21 cellular contexts compared by ENCODE assay signal in the genomic region with DNA sequence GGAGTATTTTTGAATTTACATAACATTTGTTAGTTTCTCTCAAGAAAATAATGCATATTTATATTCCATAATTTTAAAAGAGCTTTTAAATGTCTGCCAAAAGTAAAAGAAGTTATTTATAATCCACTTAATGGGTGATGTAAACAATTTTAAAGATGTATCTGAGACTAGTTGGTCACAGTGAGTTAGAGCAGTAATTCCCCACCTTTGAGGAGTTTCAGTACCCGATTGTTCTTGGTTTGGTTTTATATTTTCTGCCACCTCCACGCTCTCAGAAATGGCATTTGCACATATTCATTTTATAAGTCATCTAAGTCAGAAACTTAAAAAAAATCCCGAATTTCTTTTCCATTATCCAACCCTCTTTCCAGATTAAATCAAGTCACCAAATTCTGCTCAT.
DNase-seq lines count a peak whose midpoint lies in the region; ATAC-seq, FAIRE-seq and TF ChIP-seq lines count a peak whose summit lies in the region.
"Had no signal": no experiment of that assay in that cellular context is flagged by ENCODE, and none has a peak within 500 bp of the region (broad histone marks: within the 10 kb centered on the region; RNA-seq: fewer than 3 reads in every experiment).

No MANE protein-coding gene starts in this region.

- no peaks in the 10 kb centered on the region for H3K79me2 ChIP-seq in GM12878 (ENCODE audit: control insufficient read depth, insufficient read depth, low read length)

- no peak overlapping the region for H3K4me3 ChIP-seq in GM12878
- no peak overlapping the region for H3K4me3 ChIP-seq in effector memory CD4-positive, alpha-beta T cell (ENCODE audit: insufficient read depth, low read depth, low read length, poor library complexity, severe bottlenecking)
- H3K4me3 ChIP-seq: A549; BLaER1 treated with 17β-estradiol and CSF1 and Interleukin-3, amounts not matched to agents 10 nM and 100 nM; GM23338; HAP-1 had no signal

- FAIRE-seq in A204.1 (lab: Jason Lieb, UNC) (peak; percentile 89), GM12878 (lab: Jason Lieb, UNC) (no peak)
- FAIRE-seq: A549, GM12892, GM19239, H54 had no signal

- SMC1A ChIA-PET in GM12878 (lab: Charles Lee; ENCODE audit: uncharacterized antibody, unreplicated experiment) = interaction anchor here (1.0 to 2.1 kb wide), 10 partner anchors 12 to 166 kb away, joined by 3 to 10 read pairs (median 4); no protein-coding TSS in a partner anchor

- TF ChIP-seq CTCF in GM12878 (IDR thresholded peaks at IDR 0.05 in 2 of 3, conservative IDR thresholded peaks at IDR 0.05 in 1 of 3; ENCODE audit: control insufficient read depth in 2 of 3, extremely low read depth in 1 of 3, insufficient read depth in 1 of 3, low read depth in 3 of 3, low read length in 3 of 3) = no peak

- DNase-seq in GM12878 (ENCODE audit: low read depth, low spot score) (no peak), H4 (ENCODE audit: low spot score) (no peak), LoVo (ENCODE audit: low spot score) (no peak)
- no peak for DNase-seq in effector memory CD4-positive, alpha-beta T cell
- DNase-seq: AML-193; BE2C; CD4-positive, alpha-beta T cell; CD8-positive, alpha-beta memory T cell; DMS79 treated with DMSO at 0.1 percent for 48 hours; GF-D8; HFFc6 had no signal

- RAD21 ChIA-PET in GM12878 (lab: Charles Lee; ENCODE audit: unreplicated experiment) = interaction anchor here (0.8 to 2.0 kb wide), 4 partner anchors 9 to 159 kb away, joined by 3 to 6 read pairs (median 4); no protein-coding TSS in a partner anchor

- no peak overlapping the region for H3K9ac ChIP-seq in GM12878 (ENCODE audit: control insufficient read depth, insufficient read depth, low read length)
- H3K9ac ChIP-seq: BLaER1 treated with 17β-estradiol and CSF1 and Interleukin-3, amounts not matched to agents 10 nM and 100 nM had no signal

- ATAC-seq in HG03432 (IDR thresholded peaks at IDR 0.05; ENCODE audit: unreplicated experiment) (peak; percentile 50), GM12878 (peak; percentile 65)
- ATAC-seq: A549, GM23338 had no signal

- H3K27ac ChIP-seq in GM12878 (ENCODE audit: control insufficient read depth, insufficient read depth) = no peak overlapping the region
- H3K27ac ChIP-seq in effector memory CD4-positive, alpha-beta T cell (ENCODE audit: insufficient read depth, low read length, poor library complexity, severe bottlenecking) = no peak overlapping the region
- H3K27ac ChIP-seq: 22Rv1; A549; BLaER1 treated with 17β-estradiol and CSF1 and Interleukin-3, amounts not matched to agents 10 nM and 100 nM had no signal

- no peaks in the 10 kb centered on the region for H3K4me1 ChIP-seq in GM12878 (ENCODE audit: control insufficient read depth, insufficient read depth, low read length)
- H3K4me1 ChIP-seq in effector memory CD4-positive, alpha-beta T cell (ENCODE audit: control insufficient read depth, insufficient read depth, low read length, poor library complexity, severe bottlenecking) = no peaks in the 10 kb centered on the region
- H3K4me1 ChIP-seq: A549; BE2C; BLaER1 treated with 17β-estradiol and CSF1 and Interleukin-3, amounts not matched to agents 10 nM and 100 nM; HAP-1 had no signal

- POLR2A ChIA-PET in GM12878 (lab: Charles Lee) = interaction anchor here (0.6 kb wide), 1 partner anchor 8 kb away, joined by 3 read pairs; no protein-coding TSS in a partner anchor

- TF ChIP-seq RAD21 in GM12878 (IDR thresholded peaks at IDR 0.05; ENCODE audit: insufficient read depth, low read depth, low read length) = no peak

- no peak for TF ChIP-seq POLR2A in GM12878 (IDR thresholded peaks at IDR 0.05; ENCODE audit: low read depth, low read length)

- no peak overlapping the region for H3K4me2 ChIP-seq in GM12878 (ENCODE audit: control insufficient read depth, insufficient read depth)
- H3K4me2 ChIP-seq: A549; BLaER1 treated with 17β-estradiol and CSF1 and Interleukin-3, amounts not matched to agents 10 nM and 100 nM had no signal

- in situ Hi-C loops in GM12878 (cut with MboI) = no loop called here

- H4K20me1 ChIP-seq in GM12878 (ENCODE audit: control insufficient read depth, insufficient read depth) = no peaks in the 10 kb centered on the region
- H4K20me1 ChIP-seq: BLaER1 treated with 17β-estradiol and CSF1 and Interleukin-3, amounts not matched to agents 10 nM and 100 nM had no signal

- WGBS in GM12878 (ENCODE audit: insufficient coverage, insufficient replicate concordance, low lambda C conversion rate, missing lambda C conversion rate) = 0% methylated on average over 3 of the region's 3 CpGs

- no peaks in the 10 kb centered on the region for H3K27me3 ChIP-seq in GM12878 (replicated peaks in 1 of 2; ENCODE audit: control insufficient read depth in 2 of 2, insufficient read depth in 2 of 2, low read length in 1 of 2)
- no peaks in the 10 kb centered on the region for H3K27me3 ChIP-seq in effector memory CD4-positive, alpha-beta T cell (replicated peaks; ENCODE audit: control insufficient read depth, insufficient read depth, low read length, poor library complexity, severe bottlenecking)
- H3K27me3 ChIP-seq: BE2C; BLaER1 treated with 17β-estradiol and CSF1 and Interleukin-3, amounts not matched to agents 10 nM and 100 nM had no signal

- no peaks in the 10 kb centered on the region for H3K36me3 ChIP-seq in GM12878 (ENCODE audit: control insufficient read depth in 2 of 2, insufficient read depth in 2 of 2, low read length in 1 of 2)
- H3K36me3 ChIP-seq in effector memory CD4-positive, alpha-beta T cell (ENCODE audit: control insufficient read depth, insufficient read depth, low read length) = no peaks in the 10 kb centered on the region
- H3K36me3 ChIP-seq: BE2C; BLaER1 treated with 17β-estradiol and CSF1 and Interleukin-3, amounts not matched to agents 10 nM and 100 nM; HAP-1 had no signal

- CTCF ChIA-PET in GM12878 (lab: Yijun Ruan, JAX) = interaction anchor here (1.3 to 1.8 kb wide), 4 partner anchors 9 to 171 kb away, joined by 4 to 8 read pairs (median 5); no protein-coding TSS in a partner anchor

- no peaks in the 10 kb centered on the region; the same call in 2 of the 3 replicates for H3K9me3 ChIP-seq in GM12878 (replicated peaks; ENCODE audit: control insufficient read depth, insufficient read depth, low read length)
- no peaks in the 10 kb centered on the region for H3K9me3 ChIP-seq in effector memory CD4-positive, alpha-beta T cell (ENCODE audit: control insufficient read depth, low read length)
- H3K9me3 ChIP-seq: BE2C had no signal

- BruUV-seq in GM12878 (replicated peaks; lab: Mats Ljungman, UMichigan) = no TSS peak

- intact Hi-C loops in GM12878 (cut with micrococcal nuclease; ENCODE audit: unreplicated experiment) = loop anchor here (10.0 kb wide), 1 partner anchor 62 kb away; no protein-coding TSS in a partner anchor

- H2AFZ ChIP-seq in GM12878 (ENCODE audit: control insufficient read depth, low read depth, low read length) = no peak overlapping the region
- H2AFZ ChIP-seq: GM23338 had no signal

- TF ChIP-seq EP300 in GM12878 (IDR thresholded peaks at IDR 0.05; ENCODE audit: borderline replicate concordance in 1 of 2, control insufficient read depth in 1 of 2, low read depth in 2 of 2, low read length in 2 of 2) = no peak

TF ChIP-seq in GM12878, 131 proteins besides CTCF, POLR2A, EP300 and RAD21 (continues in another document):
- TF ChIP-seq JUND (IDR thresholded peaks at IDR 0.05; ENCODE audit: low read depth, low read length) (no peak), CEBPB (IDR thresholded peaks at IDR 0.05; ENCODE audit: borderline replicate concordance in 1 of 2, low read depth in 2 of 2, low read length in 2 of 2) (no peak), SIX5 (IDR thresholded peaks at IDR 0.05; ENCODE audit: low read depth, low read length, severe bottlenecking) (no peak), SP1 (IDR thresholded peaks at IDR 0.05; ENCODE audit: low read depth, low read length) (no peak), NRF1 (conservative IDR thresholded peaks at IDR 0.05; ENCODE audit: low read depth, low read length) (no peak), KLF5 (IDR thresholded peaks at IDR 0.05; ENCODE audit: partially characterized antibody) (no peak)
- TF ChIP-seq, protein P1, sequence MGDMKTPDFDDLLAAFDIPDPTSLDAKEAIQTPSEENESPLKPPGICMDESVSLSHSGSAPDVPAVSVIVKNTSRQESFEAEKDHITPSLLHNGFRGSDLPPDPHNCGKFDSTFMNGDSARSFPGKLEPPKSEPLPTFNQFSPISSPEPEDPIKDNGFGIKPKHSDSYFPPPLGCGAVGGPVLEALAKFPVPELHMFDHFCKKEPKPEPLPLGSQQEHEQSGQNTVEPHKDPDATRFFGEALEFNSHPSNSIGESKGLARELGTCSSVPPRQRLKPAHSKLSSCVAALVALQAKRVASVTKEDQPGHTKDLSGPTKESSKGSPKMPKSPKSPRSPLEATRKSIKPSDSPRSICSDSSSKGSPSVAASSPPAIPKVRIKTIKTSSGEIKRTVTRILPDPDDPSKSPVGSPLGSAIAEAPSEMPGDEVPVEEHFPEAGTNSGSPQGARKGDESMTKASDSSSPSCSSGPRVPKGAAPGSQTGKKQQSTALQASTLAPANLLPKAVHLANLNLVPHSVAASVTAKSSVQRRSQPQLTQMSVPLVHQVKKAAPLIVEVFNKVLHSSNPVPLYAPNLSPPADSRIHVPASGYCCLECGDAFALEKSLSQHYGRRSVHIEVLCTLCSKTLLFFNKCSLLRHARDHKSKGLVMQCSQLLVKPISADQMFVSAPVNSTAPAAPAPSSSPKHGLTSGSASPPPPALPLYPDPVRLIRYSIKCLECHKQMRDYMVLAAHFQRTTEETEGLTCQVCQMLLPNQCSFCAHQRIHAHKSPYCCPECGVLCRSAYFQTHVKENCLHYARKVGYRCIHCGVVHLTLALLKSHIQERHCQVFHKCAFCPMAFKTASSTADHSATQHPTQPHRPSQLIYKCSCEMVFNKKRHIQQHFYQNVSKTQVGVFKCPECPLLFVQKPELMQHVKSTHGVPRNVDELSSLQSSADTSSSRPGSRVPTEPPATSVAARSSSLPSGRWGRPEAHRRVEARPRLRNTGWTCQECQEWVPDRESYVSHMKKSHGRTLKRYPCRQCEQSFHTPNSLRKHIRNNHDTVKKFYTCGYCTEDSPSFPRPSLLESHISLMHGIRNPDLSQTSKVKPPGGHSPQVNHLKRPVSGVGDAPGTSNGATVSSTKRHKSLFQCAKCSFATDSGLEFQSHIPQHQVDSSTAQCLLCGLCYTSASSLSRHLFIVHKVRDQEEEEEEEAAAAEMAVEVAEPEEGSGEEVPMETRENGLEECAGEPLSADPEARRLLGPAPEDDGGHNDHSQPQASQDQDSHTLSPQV (IDR thresholded peaks at IDR 0.05) = no peak
